8 cellular contexts compared by ENCODE assay signal in the genomic region with DNA sequence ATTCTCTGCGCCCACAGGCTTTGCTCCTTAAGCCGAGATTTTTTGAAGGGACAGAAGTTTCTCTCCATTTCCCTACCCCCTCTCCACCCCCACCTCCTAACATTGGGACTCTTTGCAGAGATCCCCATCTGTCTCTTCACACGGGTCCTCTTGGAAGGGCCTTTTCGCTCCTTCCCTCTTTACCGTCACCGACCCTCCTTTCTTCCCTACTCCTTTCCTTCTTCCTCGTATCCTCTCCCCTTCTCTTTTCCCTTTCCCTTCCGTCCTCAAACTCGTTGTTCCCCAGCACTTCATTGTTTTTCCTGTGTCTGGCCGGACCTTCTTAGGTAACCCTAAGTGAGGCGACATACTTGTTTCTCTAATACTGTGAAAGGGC. TPM values are rescaled to one million over a fixed set of nuclear protein-coding genes. Genes with fewer than 3 reads are reported as not detected.
DNase-seq lines count a peak whose midpoint lies in the region; ATAC-seq, FAIRE-seq and TF ChIP-seq lines count a peak whose summit lies in the region.

No MANE protein-coding gene starts in this region.

- peak overlapping the region; percentile 84 for H3K9ac ChIP-seq in HUES6 (ENCODE audit: low read length)

- TF ChIP-seq POLR2A in GM12891 (IDR thresholded peaks at IDR 0.05; ENCODE audit: low read depth, low read length) = no peak

- H3K9me3 ChIP-seq in A673 (ENCODE audit: low read depth, low read length, poor library complexity, severe bottlenecking) (no peaks in the 10 kb centered on the region), HUES6 (ENCODE audit: control insufficient read depth, insufficient read depth, low read depth, low read length) (no peaks in the 10 kb centered on the region), muscle layer of duodenum (ENCODE audit: control insufficient read depth in 1 of 2, low read length in 2 of 2) (no peaks in the 10 kb centered on the region)

- no peak for TF ChIP-seq CTCF in A673 (conservative IDR thresholded peaks at IDR 0.05; ENCODE audit: low read depth, low read length)

- H3K27me3 ChIP-seq in A673 (replicated peaks; ENCODE audit: insufficient read depth, low read depth, low read length, poor library complexity) = no peaks in the 10 kb centered on the region
- H3K27me3 ChIP-seq in HUES6 (ENCODE audit: control insufficient read depth, insufficient read depth, low read length) = no peaks in the 10 kb centered on the region
- no peaks in the 10 kb centered on the region for H3K27me3 ChIP-seq in muscle layer of duodenum (ENCODE audit: low read depth, low read length)

- no peak for ATAC-seq in GM18858 (IDR thresholded peaks at IDR 0.05; ENCODE audit: unreplicated experiment)

- H3K4me1 ChIP-seq in A673 (ENCODE audit: insufficient read depth, low read length, poor library complexity, severe bottlenecking) (peaks cover 11% of the 10 kb centered on the region), HUES6 (ENCODE audit: control insufficient read depth, insufficient read depth, low read length) (peaks cover 12% of the 10 kb centered on the region), muscle layer of duodenum (ENCODE audit: control insufficient read depth in 1 of 2, insufficient read depth in 2 of 2, low read length in 2 of 2) (peaks cover 23 to 48% of the 10 kb centered on the region in 2 donors)

- CTCF ChIA-PET in A673 (lab: Charles Lee) = interaction anchor here (1.4 kb wide), 1 partner anchor 109 kb away, joined by 5 read pairs; no protein-coding TSS in a partner anchor

- POLR2A ChIA-PET in A673 (lab: Charles Lee; ENCODE audit: low non-redundant PET) = no interaction called here

- no TSS peak for BruUV-seq in A673 (replicated peaks; lab: Mats Ljungman, UMichigan)

- FAIRE-seq in GM12891 (lab: Jason Lieb, UNC) = no peak

- H3K36me3 ChIP-seq in A673 (ENCODE audit: insufficient read depth, low read length, poor library complexity, severe bottlenecking) (peaks cover 13% of the 10 kb centered on the region), HUES6 (ENCODE audit: control insufficient read depth, insufficient read depth, low read length) (peaks cover 30% of the 10 kb centered on the region), muscle layer of duodenum (ENCODE audit: control insufficient read depth in 1 of 2, insufficient read depth in 2 of 2, low read length in 2 of 2) (peaks cover 18 to 28% of the 10 kb centered on the region in 2 donors)

- peak overlapping the region; percentile 91 for H3K4me3 ChIP-seq in A673 (ENCODE audit: low read depth, low read length, poor library complexity, severe bottlenecking)
- peak overlapping the region; percentile 79 for H3K4me3 ChIP-seq in HUES6 (ENCODE audit: low read depth, low read length)
- peak overlapping the region; percentile 79 to 91 for H3K4me3 ChIP-seq in muscle layer of duodenum (ENCODE audit: low read depth in 1 of 2, low read length in 2 of 2)

- intact Hi-C loops in A673 (cut with micrococcal nuclease; ENCODE audit: unreplicated experiment) = loop anchor here (10.0 kb wide), 1 partner anchor 112 kb away; no protein-coding TSS in a partner anchor

- DNase-seq in A673 (ENCODE audit: low spot score) (no peak), caudate nucleus (lab: John Stamatoyannopoulos, UW) (no peak), GM12891 (ENCODE audit: insufficient read length, low spot score) (no peak), midbrain (lab: John Stamatoyannopoulos, UW) (no peak)
- DNase-seq in stimulated activated naive CD4-positive, alpha-beta T cell (lab: John Stamatoyannopoulos, UW) = no peak

- H3K27ac ChIP-seq in A673 (ENCODE audit: low read depth, low read length, poor library complexity, severe bottlenecking) (peak overlapping the region; percentile 77), HUES6 (ENCODE audit: low read depth, low read length) (no peak overlapping the region), caudate nucleus (ENCODE audit: low read depth, low read length) (peak overlapping the region; percentile 46), muscle layer of duodenum (ENCODE audit: low read length) (no peak overlapping the region)

TF ChIP-seq in GM12891, 5 proteins besides CTCF, POLR2A, EP300 and RAD21:
- TF ChIP-seq POLR2AphosphoS5 (IDR thresholded peaks at IDR 0.05; ENCODE audit: low read depth, low read length) (no peak), PAX5 (IDR thresholded peaks at IDR 0.05; ENCODE audit: insufficient read depth, low read length, severe bottlenecking) (no peak), POU2F2 (IDR thresholded peaks at IDR 0.05; ENCODE audit: low read depth, low read length) (no peak), TAF1 (IDR thresholded peaks at IDR 0.05; ENCODE audit: low read depth, low read length) (no peak), SPI1 (IDR thresholded peaks at IDR 0.05; ENCODE audit: low read depth, low read length) (no peak)
TF ChIP-seq in GM12891: peak in this region for 0.

RNA-seq across cellular contexts. Expression of gene COPS7B, which starts 0.7 kb away (rescaled TPM):
- total RNA-seq in A673 (2021) = 64.1 and 66.5 TPM in 2 replicates
- polyA plus RNA-seq in GM12891 (2012; ENCODE audit: low read depth, missing spikeins) = 26.6 TPM

RNA-seq across cellular contexts. Expression of gene PDE6D, which starts 5.8 kb away (rescaled TPM):
- total RNA-seq in A673 (2021) = 19.7 and 27.3 TPM in 2 replicates
- 27.9 TPM for polyA plus RNA-seq in GM12891 (2012; ENCODE audit: low read depth, missing spikeins)

Comparison
In these comparisons a context has a peak if more than half of its experiments do, and no peak if none do; other contexts are left out.
1. H3K27ac ChIP-seq: peak in A673 (single experiment) and caudate nucleus (single experiment); none in HUES6 (single experiment) and muscle layer of duodenum (single experiment).
2. Peak in every context shown above with its lines, with median percentiles within 50 percentile points of each other: H3K4me3 ChIP-seq.